14 cellular contexts compared by ENCODE assay signal in genomic region chr7:128915841-128916642, GRCh38. TPM values are rescaled to one million over a fixed set of nuclear protein-coding genes. Genes with fewer than 3 reads are reported as not detected.
A peak's percentile ranks its signal among the peaks of the same experiment; 100 is the strongest.
DNase-seq lines count a peak whose midpoint lies in the region; ATAC-seq and TF ChIP-seq lines count a peak whose summit lies in the region.
"Had no signal": no experiment of that assay in that cellular context is flagged by ENCODE, and none has a peak within 500 bp of the region (broad histone marks: within the 10 kb centered on the region; RNA-seq: fewer than 3 reads in every experiment).

No MANE protein-coding gene starts in this region.

- peak overlapping the region; percentile 90 for H3K4me3 Mint-ChIP-seq in WTC11
- H3K4me3 Mint-ChIP-seq in progenitor cell of endocrine pancreas (ENCODE audit: low read depth), result no peak overlapping the region

- DNase-seq in SK-N-SH (peak; percentile 23), WTC11 (ENCODE audit: low spot score) (peak; percentile 55), smooth muscle cell (lab: John Stamatoyannopoulos, UW; ENCODE audit: unreplicated experiment) (no peak), progenitor cell of endocrine pancreas (ENCODE audit: low spot score, unreplicated experiment) (no peak), NCI-H82 (lab: John Stamatoyannopoulos, UW) (no peak), globus pallidus (ENCODE audit: low spot score) (no peak)
- DNase-seq: activated CD4-positive, alpha-beta T cell treated with anti-CD3 and anti-CD28 coated beads, Interleukin-2, amount 50 U/mL, for 4 hours; activated naive CD4-positive, alpha-beta T cell treated with Interleukin-2 at 50 U/mL for 16 hours; CD8-positive, alpha-beta T cell; NCI-H446 treated with DMSO at 0.1 percent for 48 hours had no signal

- CTCF ChIA-PET in SK-N-SH (lab: Yijun Ruan, JAX), result interaction anchor here (0.8 to 2.2 kb wide), 4 partner anchors 12 to 248 kb away, joined by 4 to 8 read pairs (median 4); no protein-coding TSS in a partner anchor
- CTCF ChIA-PET in WTC11 (lab: Charles Lee), result interaction anchor here (1.0 to 1.1 kb wide), 2 partner anchors 31 to 175 kb away, joined by 3 read pairs; no protein-coding TSS in a partner anchor

- H3K79me2 ChIP-seq in SK-N-SH (ENCODE audit: insufficient read depth) (no peaks in the 10 kb centered on the region), smooth muscle cell (ENCODE audit: low read depth) (no peaks in the 10 kb centered on the region)

- no peak for TF ChIP-seq CTCF in SK-N-SH (IDR thresholded peaks at IDR 0.05)
- TF ChIP-seq CTCF in WTC11 (IDR thresholded peaks at IDR 0.05), result no peak
- no peak for TF ChIP-seq CTCF in smooth muscle cell (IDR thresholded peaks at IDR 0.05; ENCODE audit: borderline replicate concordance, insufficient read depth, poor library complexity, severe bottlenecking)
- TF ChIP-seq CTCF in progenitor cell of endocrine pancreas (IDR thresholded peaks at IDR 0.05; ENCODE audit: unreplicated experiment), result no peak

- POLR2A ChIA-PET in SK-N-SH (lab: Yijun Ruan, JAX), result no interaction called here
- POLR2A ChIA-PET in WTC11 (lab: Charles Lee), result no interaction called here

- no peak for TF ChIP-seq EP300 in SK-N-SH (IDR thresholded peaks at IDR 0.05; ENCODE audit: borderline replicate concordance in 1 of 2, low read depth in 1 of 2, low read length in 1 of 2)

- TF ChIP-seq RAD21 in SK-N-SH (IDR thresholded peaks at IDR 0.05; ENCODE audit: low read length), result no peak

- WGBS in SK-N-SH (ENCODE audit: low lambda C conversion rate), result 89% methylated on average over 58 of the region's 69 CpGs
- 27% methylated on average over 59 of the region's 69 CpGs for WGBS in smooth muscle cell (ENCODE audit: low lambda C conversion rate)

- no peaks in the 10 kb centered on the region for H3K36me3 ChIP-seq in SK-N-SH (replicated peaks in 1 of 2; ENCODE audit: control insufficient read depth in 1 of 2, insufficient read depth in 2 of 2, low read length in 1 of 2)
- H3K36me3 ChIP-seq in iPS-15b (ENCODE audit: control insufficient read depth, insufficient read depth, low read length), result no peaks in the 10 kb centered on the region
- H3K36me3 ChIP-seq in smooth muscle cell (ENCODE audit: low read depth), result no peaks in the 10 kb centered on the region

- H3K27ac Mint-ChIP-seq in WTC11 (no peak overlapping the region), progenitor cell of endocrine pancreas (no peak overlapping the region)
- H3K27ac Mint-ChIP-seq: CD8-positive, alpha-beta T cell; T-helper 1 cell treated with Interleukin-12 subunit alpha and Interleukin-12 subunit beta and Interleukin-4 antibody, amounts not matched to agents 30 μg/mL and 1 μg/mL, for 36 hours had no signal

- H3K9me3 Mint-ChIP-seq in WTC11, result no peaks in the 10 kb centered on the region
- no peaks in the 10 kb centered on the region for H3K9me3 Mint-ChIP-seq in progenitor cell of endocrine pancreas (ENCODE audit: low read depth)
- H3K9me3 Mint-ChIP-seq: CD8-positive, alpha-beta T cell; T-helper 1 cell treated with Interleukin-12 subunit alpha and Interleukin-12 subunit beta and Interleukin-4 antibody, amounts not matched to agents 30 μg/mL and 1 μg/mL, for 36 hours had no signal

- H3K9me2 ChIP-seq in SK-N-SH, result no peaks in the 10 kb centered on the region

- H3K27me3 ChIP-seq in SK-N-SH (ENCODE audit: insufficient read depth), result peaks cover 37% of the 10 kb centered on the region
- H3K27me3 ChIP-seq in iPS-15b (ENCODE audit: control insufficient read depth, insufficient read depth, low read length), result peaks cover 36% of the 10 kb centered on the region
- peaks cover 65% of the 10 kb centered on the region for H3K27me3 ChIP-seq in smooth muscle cell (ENCODE audit: low read depth)

- no peak for ATAC-seq in SK-N-SH treated with all-trans-retinoic acid at 6 μM for 48 hours
- peak; percentile 12 for ATAC-seq in WTC11
- ATAC-seq: CD8-positive, alpha-beta T cell had no signal

- H3K27me3 Mint-ChIP-seq in WTC11 (ENCODE audit: low read depth) (peaks cover 77% of the 10 kb centered on the region), progenitor cell of endocrine pancreas (peaks cover 67% of the 10 kb centered on the region)

- peaks cover 27% of the 10 kb centered on the region for H3K4me1 Mint-ChIP-seq in WTC11
- peaks cover 9% of the 10 kb centered on the region for H3K4me1 Mint-ChIP-seq in progenitor cell of endocrine pancreas (ENCODE audit: low read depth)

- H3K9ac ChIP-seq in SK-N-SH, result no peak overlapping the region
- H3K9ac ChIP-seq in iPS-15b (ENCODE audit: low read depth, low read length), result no peak overlapping the region
- no peak overlapping the region for H3K9ac ChIP-seq in smooth muscle cell (ENCODE audit: low read depth)

- no peak overlapping the region for H3K27ac ChIP-seq in SK-N-SH (ENCODE audit: low read depth in 2 of 2, low read length in 1 of 2)
- no peak overlapping the region for H3K27ac ChIP-seq in smooth muscle cell (ENCODE audit: low read depth)
- H3K27ac ChIP-seq: 22Rv1 had no signal

- H3K9me3 ChIP-seq in SK-N-SH (no peaks in the 10 kb centered on the region), iPS-15b (ENCODE audit: control insufficient read depth, insufficient read depth, low read length) (no peaks in the 10 kb centered on the region), smooth muscle cell (replicated peaks; ENCODE audit: low read depth) (no peaks in the 10 kb centered on the region)

- H3F3A ChIP-seq in SK-N-SH (replicated peaks; ENCODE audit: insufficient read depth) (no peaks in the 10 kb centered on the region), smooth muscle cell (ENCODE audit: low read depth) (no peaks in the 10 kb centered on the region)

- H4K20me1 ChIP-seq in SK-N-SH (ENCODE audit: insufficient read depth) (no peaks in the 10 kb centered on the region), smooth muscle cell (ENCODE audit: low read depth) (no peaks in the 10 kb centered on the region)

- H2AFZ ChIP-seq in SK-N-SH (ENCODE audit: low read depth) (no peak overlapping the region), smooth muscle cell (ENCODE audit: low read depth) (no peak overlapping the region)

- H3K4me1 ChIP-seq in SK-N-SH (ENCODE audit: control insufficient read depth in 1 of 2, insufficient read depth in 2 of 2, low read depth in 1 of 2, low read length in 1 of 2), result peaks cover 0 to 3% of the 10 kb centered on the region in 2 experiments; a peak in 1 of 4 replicates
- H3K4me1 ChIP-seq in iPS-15b (ENCODE audit: control insufficient read depth, insufficient read depth, low read length), result peaks cover 14% of the 10 kb centered on the region
- H3K4me1 ChIP-seq in smooth muscle cell (ENCODE audit: low read depth), result peaks cover 8% of the 10 kb centered on the region

- H3K4me2 ChIP-seq in SK-N-SH, result no peak overlapping the region
- peak overlapping the region; percentile 75 for H3K4me2 ChIP-seq in smooth muscle cell

- H3K36me3 Mint-ChIP-seq in WTC11 (no peaks in the 10 kb centered on the region), progenitor cell of endocrine pancreas (ENCODE audit: insufficient read depth) (no peaks in the 10 kb centered on the region)
- H3K36me3 Mint-ChIP-seq: CD8-positive, alpha-beta T cell had no signal

- no peak overlapping the region for H3K4me3 ChIP-seq in SK-N-SH (ENCODE audit: low read depth in 2 of 2, low read length in 1 of 2)
- H3K4me3 ChIP-seq in iPS-15b (ENCODE audit: low read depth, low read length), result peak overlapping the region; percentile 40
- H3K4me3 ChIP-seq in smooth muscle cell, result no peak overlapping the region

TF ChIP-seq in SK-N-SH, 30 proteins besides CTCF, POLR2A, EP300 and RAD21:
- TF ChIP-seq RCOR1 (IDR thresholded peaks at IDR 0.05; ENCODE audit: low read length) (no peak), JUND (IDR thresholded peaks at IDR 0.05) (no peak), FOXM1 (IDR thresholded peaks at IDR 0.05; ENCODE audit: low read depth) (no peak), YY1 (IDR thresholded peaks at IDR 0.05; ENCODE audit: low read depth) (no peak)

TF ChIP-seq in SK-N-SH treated with all-trans-retinoic acid at 6 μM for 48 hours, 23 proteins besides CTCF, POLR2A, EP300 and RAD21 (continues in another document):
- no peak for TF ChIP-seq ZFP3 (CRISPR knock-in tag; IDR thresholded peaks at IDR 0.05)
- TF ChIP-seq TOX (CRISPR knock-in tag; IDR thresholded peaks at IDR 0.05; ENCODE audit: borderline replicate concordance), result no peak
- TF ChIP-seq GLIS3 (CRISPR knock-in tag; IDR thresholded peaks at IDR 0.05), result no peak
- TF ChIP-seq ARNTL (CRISPR knock-in tag; IDR thresholded peaks at IDR 0.05; ENCODE audit: borderline replicate concordance, low read depth), result no peak
- no peak for TF ChIP-seq ZC3H10 (CRISPR knock-in tag; IDR thresholded peaks at IDR 0.05)
- no peak for TF ChIP-seq PPARA (CRISPR knock-in tag; IDR thresholded peaks at IDR 0.05; ENCODE audit: borderline replicate concordance)
- no peak for TF ChIP-seq ZNF565 (CRISPR knock-in tag; conservative IDR thresholded peaks at IDR 0.05; ENCODE audit: low read depth)

RNA-seq across cellular contexts. Expression of gene KCP, which starts 5.5 kb away (rescaled TPM):
- not detected in 2 replicates for polyA plus RNA-seq in SK-N-SH (2012; rRNA removed)
- 0.01 TPM in 1 of 2 replicates, not detected in the other for polyA plus RNA-seq in SK-N-SH (2012; cell fraction: cytosol; rRNA removed)
- polyA plus RNA-seq in SK-N-SH (2012; cell fraction: nucleus; rRNA removed), result 0.08 and 0.11 TPM in 2 replicates
- 2.5 to 2.9 TPM (median 2.7 TPM) in 3 replicates for total RNA-seq in WTC11 (2021)
- total RNA-seq in smooth muscle cell, result 0.99 and 3.1 TPM in 2 replicates
- polyA plus RNA-seq in smooth muscle cell, result 4.5 and 6.2 TPM in 2 replicates
- 6.8 and 8.5 TPM in 2 replicates for total RNA-seq in progenitor cell of endocrine pancreas

RNA-seq across cellular contexts. Expression of gene IRF5, which starts 21.7 kb away (rescaled TPM):
- 0.62 and 1.0 TPM in 2 replicates for polyA plus RNA-seq in SK-N-SH (2012; rRNA removed)
- 0.22 and 0.41 TPM in 2 replicates for polyA plus RNA-seq in SK-N-SH (2012; cell fraction: cytosol; rRNA removed)
- polyA plus RNA-seq in SK-N-SH (2012; cell fraction: nucleus; rRNA removed), result 4.6 and 5.5 TPM in 2 replicates
- 0.66 to 0.71 TPM (median 0.69 TPM) in 3 replicates for total RNA-seq in WTC11 (2021)
- total RNA-seq in smooth muscle cell, result 0.76 and 1.2 TPM in 2 replicates
- 0.35 TPM in 1 of 2 replicates, not detected in the other for polyA plus RNA-seq in smooth muscle cell
- total RNA-seq in progenitor cell of endocrine pancreas, result 0.44 and 0.69 TPM in 2 replicates

RNA-seq across cellular contexts. Expression of gene ATP6V1F, which starts 53.4 kb away (rescaled TPM):
- polyA plus RNA-seq in SK-N-SH (2012; rRNA removed), result 437 and 495 TPM in 2 replicates
- polyA plus RNA-seq in SK-N-SH (2012; cell fraction: cytosol; rRNA removed), result 349 and 422 TPM in 2 replicates
- polyA plus RNA-seq in SK-N-SH (2012; cell fraction: nucleus; rRNA removed), result 110 and 142 TPM in 2 replicates
- total RNA-seq in WTC11 (2021), result 117 to 121 TPM (median 120 TPM) in 3 replicates
- total RNA-seq in smooth muscle cell, result 131 TPM in 2 replicates
- polyA plus RNA-seq in smooth muscle cell, result 317 and 325 TPM in 2 replicates
- 119 and 124 TPM in 2 replicates for total RNA-seq in progenitor cell of endocrine pancreas

Comparison
In these comparisons a context has a peak if more than half of its experiments do, and no peak if none do; other contexts are left out.
1. DNase-seq: peak in SK-N-SH (single experiment) and WTC11 (single experiment); none in smooth muscle cell (single experiment), progenitor cell of endocrine pancreas (single experiment), NCI-H82 (single experiment) and globus pallidus (single experiment).